Comparison of ENCODE assay signal across 18 cellular contexts in genomic region chr1:239547987-239548386, GRCh38.
A peak's percentile ranks its signal among the peaks of the same experiment; 100 is the strongest.
DNase-seq lines count a peak whose midpoint lies in the region; ATAC-seq, FAIRE-seq and TF ChIP-seq lines count a peak whose summit lies in the region.
"Had no signal": no experiment of that assay in that cellular context is flagged by ENCODE, and none has a peak within 500 bp of the region (broad histone marks: within the 10 kb centered on the region; RNA-seq: fewer than 3 reads in every experiment).

No MANE protein-coding gene starts in this region.

- no peaks in the 10 kb centered on the region for H3K36me3 ChIP-seq in CD4-positive, CD25-positive, alpha-beta regulatory T cell (ENCODE audit: control insufficient read depth, insufficient read depth, low read length)
- H3K36me3 ChIP-seq in SJCRH30: no peaks in the 10 kb centered on the region
- H3K36me3 ChIP-seq: BLaER1 treated with 17β-estradiol and CSF1 and Interleukin-3, amounts not matched to agents 10 nM and 100 nM; right atrium auricular region; stomach had no signal

- H3K27me3 ChIP-seq in CD4-positive, CD25-positive, alpha-beta regulatory T cell (ENCODE audit: control insufficient read depth, insufficient read depth, low read length): no peaks in the 10 kb centered on the region
- H3K27me3 ChIP-seq in SJCRH30: no peaks in the 10 kb centered on the region
- H3K27me3 ChIP-seq: BLaER1 treated with 17β-estradiol and CSF1 and Interleukin-3, amounts not matched to agents 10 nM and 100 nM; right atrium auricular region; stomach had no signal

- no peaks in the 10 kb centered on the region for H3K9me3 ChIP-seq in CD4-positive, CD25-positive, alpha-beta regulatory T cell (ENCODE audit: control insufficient read depth in 2 of 2, low read length in 2 of 2)
- no peaks in the 10 kb centered on the region for H3K9me3 ChIP-seq in SJCRH30 (replicated peaks)
- H3K9me3 ChIP-seq: right atrium auricular region, stomach had no signal

- peak overlapping the region; percentile 8 to 87 (median 84) for H3K4me3 Mint-ChIP-seq in CD4-positive, CD25-positive, alpha-beta regulatory T cell
- peak overlapping the region; percentile 46 for H3K4me3 Mint-ChIP-seq in activated CD8-positive, alpha-beta T cell treated with anti-CD3 and anti-CD28 coated beads for 36 hours
- H3K4me3 Mint-ChIP-seq: GM23338 had no signal

- ATAC-seq in CD4-positive, CD25-positive, alpha-beta regulatory T cell (ENCODE audit: low read depth in 2 of 2): peak; percentile 45 to 56
- peak; percentile 85 for ATAC-seq in activated CD8-positive, alpha-beta T cell treated with anti-CD3 and anti-CD28 coated beads for 36 hours
- ATAC-seq: GM23338 had no signal

- H3K36me3 Mint-ChIP-seq in CD4-positive, CD25-positive, alpha-beta regulatory T cell: peaks cover 7% of the 10 kb centered on the region
- H3K36me3 Mint-ChIP-seq in activated CD8-positive, alpha-beta T cell treated with anti-CD3 and anti-CD28 coated beads for 36 hours (ENCODE audit: low read depth): peaks cover 9% of the 10 kb centered on the region

- H3K27me3 Mint-ChIP-seq in CD4-positive, CD25-positive, alpha-beta regulatory T cell: no peaks in the 10 kb centered on the region
- no peaks in the 10 kb centered on the region for H3K27me3 Mint-ChIP-seq in activated CD8-positive, alpha-beta T cell treated with anti-CD3 and anti-CD28 coated beads for 36 hours

- POLR2A ChIA-PET in activated CD8-positive, alpha-beta T cell treated with anti-CD3 and anti-CD28 coated beads for 36 hours (lab: Charles Lee): no interaction called here

- peak overlapping the region; percentile 41 for H3K27ac ChIP-seq in CD4-positive, CD25-positive, alpha-beta regulatory T cell (ENCODE audit: insufficient read depth, low read length, poor library complexity, severe bottlenecking)
- H3K27ac ChIP-seq in SJCRH30: no peak overlapping the region
- H3K27ac ChIP-seq: BLaER1 treated with 17β-estradiol and CSF1 and Interleukin-3, amounts not matched to agents 10 nM and 100 nM; right atrium auricular region had no signal

- peak overlapping the region; percentile 82 for H3K4me3 ChIP-seq in CD4-positive, CD25-positive, alpha-beta regulatory T cell (ENCODE audit: low read depth, low read length)
- no peak overlapping the region for H3K4me3 ChIP-seq in SJCRH30
- H3K4me3 ChIP-seq: BLaER1 treated with 17β-estradiol and CSF1 and Interleukin-3, amounts not matched to agents 10 nM and 100 nM; GM23338; right atrium auricular region; stomach had no signal

- H3K4me1 ChIP-seq in CD4-positive, CD25-positive, alpha-beta regulatory T cell (ENCODE audit: control insufficient read depth, insufficient read depth, low read length, poor library complexity, severe bottlenecking): no peaks in the 10 kb centered on the region
- no peaks in the 10 kb centered on the region for H3K4me1 ChIP-seq in SJCRH30
- H3K4me1 ChIP-seq: BLaER1 treated with 17β-estradiol and CSF1 and Interleukin-3, amounts not matched to agents 10 nM and 100 nM; right atrium auricular region had no signal

- H3K4me1 Mint-ChIP-seq in CD4-positive, CD25-positive, alpha-beta regulatory T cell: peaks cover 6 to 16% (median 10%) of the 10 kb centered on the region in 4 donors
- peaks cover 16% of the 10 kb centered on the region for H3K4me1 Mint-ChIP-seq in activated CD8-positive, alpha-beta T cell treated with anti-CD3 and anti-CD28 coated beads for 36 hours (ENCODE audit: low read depth)
- H3K4me1 Mint-ChIP-seq: GM23338 had no signal

- DNase-seq in CD4-positive, CD25-positive, alpha-beta regulatory T cell: peak in 2 of 3 donors; percentile 16 to 48
- DNase-seq in H4 (ENCODE audit: low spot score) (peak; percentile 17), AML-193 (lab: John Stamatoyannopoulos, UW) (no peak), SJCRH30 (no peak), NCI-H226 (no peak), AG08396 (ENCODE audit: low spot score) (no peak)
- no peak for DNase-seq in activated CD8-positive, alpha-beta T cell treated with anti-CD3 and anti-CD28 coated beads for 36 hours
- DNase-seq: aorta; effector CD4-positive, alpha-beta T cell; GDM1; NCI-H2227 treated with DMSO at 0.1 percent for 48 hours; stimulated activated CD4-positive, alpha-beta T cell treated with anti-CD3 and anti-CD28 coated beads, Interleukin-4, amount 100 ng/mL, for 4 hours; stomach had no signal

- intact Hi-C loops in activated CD8-positive, alpha-beta T cell treated with anti-CD3 and anti-CD28 coated beads for 36 hours (cut with micrococcal nuclease): no loop called here

- peak overlapping the region; percentile 76 to 92 (median 91) for H3K27ac Mint-ChIP-seq in CD4-positive, CD25-positive, alpha-beta regulatory T cell
- peak overlapping the region; percentile 73 for H3K27ac Mint-ChIP-seq in activated CD8-positive, alpha-beta T cell treated with anti-CD3 and anti-CD28 coated beads for 36 hours
- H3K27ac Mint-ChIP-seq: GM23338 had no signal

- peak; percentile 64 for FAIRE-seq in islet of Langerhans (lab: Jason Lieb, UNC)
- FAIRE-seq: keratinocyte had no signal

- CTCF ChIA-PET in activated CD8-positive, alpha-beta T cell treated with anti-CD3 and anti-CD28 coated beads for 36 hours (lab: Charles Lee): no interaction called here

- no peak for TF ChIP-seq CTCF in activated CD8-positive, alpha-beta T cell treated with anti-CD3 and anti-CD28 coated beads for 36 hours (IDR thresholded peaks at IDR 0.05)

- peaks cover 0 to 8% (median 1%) of the 10 kb centered on the region in 7 donors for H3K9me3 Mint-ChIP-seq in CD4-positive, CD25-positive, alpha-beta regulatory T cell
- peaks cover 15% of the 10 kb centered on the region for H3K9me3 Mint-ChIP-seq in activated CD8-positive, alpha-beta T cell treated with anti-CD3 and anti-CD28 coated beads for 36 hours

Comparison
In these comparisons a context has a peak if more than half of its experiments do, and no peak if none do; other contexts are left out.
1. DNase-seq: peak in CD4-positive, CD25-positive, alpha-beta regulatory T cell (2 of 3) and H4 (single experiment); none in activated CD8-positive, alpha-beta T cell treated with anti-CD3 and anti-CD28 coated beads for 36 hours (single experiment), AML-193 (0 of 2), SJCRH30 (0 of 2), NCI-H226 (single experiment) and AG08396 (single experiment).